ENCODE assay signal across 1 cellular context in genomic region chr10:133388265-133388972, GRCh38.
TF ChIP-seq lines count a peak whose summit lies in the region.

No MANE protein-coding gene starts in this region.

TF ChIP-seq in SK-N-SH treated with all-trans-retinoic acid at 6 μM for 48 hours, 23 proteins besides CTCF, POLR2A, EP300 and RAD21 (continued from another document):
- TF ChIP-seq CSRNP3 (CRISPR knock-in tag; IDR thresholded peaks at IDR 0.05) (no peak), POU6F1 (CRISPR knock-in tag; IDR thresholded peaks at IDR 0.05; ENCODE audit: borderline replicate concordance, low read depth) (no peak), PATZ1 (CRISPR knock-in tag; IDR thresholded peaks at IDR 0.05; ENCODE audit: borderline replicate concordance) (no peak), ISL1 (CRISPR knock-in tag; IDR thresholded peaks at IDR 0.05) (no peak), OSR1 (CRISPR knock-in tag; IDR thresholded peaks at IDR 0.05) (no peak), TSHZ2 (CRISPR knock-in tag; IDR thresholded peaks at IDR 0.05) (no peak), ZNF565 (CRISPR knock-in tag; conservative IDR thresholded peaks at IDR 0.05; ENCODE audit: low read depth) (no peak), TCF4 (CRISPR knock-in tag; IDR thresholded peaks at IDR 0.05; ENCODE audit: borderline replicate concordance) (no peak), TOX (CRISPR knock-in tag; IDR thresholded peaks at IDR 0.05; ENCODE audit: borderline replicate concordance) (no peak), PPARA (CRISPR knock-in tag; IDR thresholded peaks at IDR 0.05; ENCODE audit: borderline replicate concordance) (no peak)
